In the genomic region with DNA sequence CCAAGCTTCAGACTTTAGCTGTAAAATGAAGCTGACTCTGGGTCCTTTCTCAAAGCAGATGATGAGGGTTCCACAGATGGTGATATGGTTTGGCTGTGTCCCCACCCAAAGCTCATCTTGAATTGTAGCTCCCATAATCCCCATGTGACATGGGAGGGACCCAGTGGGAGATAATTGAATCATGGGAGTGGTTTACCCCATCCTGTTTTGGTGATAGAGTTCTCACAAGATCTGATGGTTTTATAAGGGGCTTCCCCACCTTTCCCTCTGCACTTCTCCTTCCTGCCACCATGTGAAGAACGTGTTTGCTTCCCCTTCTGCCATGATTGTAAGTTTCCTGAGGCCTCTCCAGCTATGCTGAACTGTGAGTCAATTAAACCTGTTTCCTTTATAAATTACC, we compare ENCODE assay signal across 8 cellular contexts.
DNase-seq lines count a peak whose midpoint lies in the region; ATAC-seq, FAIRE-seq and TF ChIP-seq lines count a peak whose summit lies in the region.
"Not testable (repeated sequence)": the region's sequence is repeated elsewhere in the genome, so short reads cannot be mapped to it uniquely, and the experiment has no call there.

No MANE protein-coding gene starts in this region.

- H2AFZ ChIP-seq in endothelial cell of umbilical vein (ENCODE audit: low read depth, low read length): not testable (repeated sequence)

- peak; percentile 61 for ATAC-seq in CD8-positive, alpha-beta T cell
- ATAC-seq in activated naive CD8-positive, alpha-beta T cell treated with anti-CD3 and anti-CD28 coated beads, Interleukin-2, amount 10 ng/mL, durations not matched to agents 7 days and 5 days (ENCODE audit: low read depth): peak; percentile 49
- peak in 2 of 3 donors; percentile 63 to 72 for ATAC-seq in natural killer cell

- TSS peak; percentile 21 for BruUV-seq in endothelial cell of umbilical vein (replicated peaks; lab: Mats Ljungman, UMichigan)

- H3K9me3 ChIP-seq in CD8-positive, alpha-beta T cell (ENCODE audit: low read length); endothelial cell of umbilical vein (replicated peaks; ENCODE audit: control insufficient read depth, insufficient read depth, low read length): not testable (repeated sequence)

- H3K36me3 Mint-ChIP-seq in CD8-positive, alpha-beta T cell: peaks cover 24% of the 10 kb centered on the region
- H3K36me3 Mint-ChIP-seq in T-helper 2 cell treated with Interferon-gamma antibody and Interleukin-4, amounts not matched to agents 5 μg/mL and 100 μg/mL, for 36 hours (ENCODE audit: low read depth): peaks cover 17% of the 10 kb centered on the region
- H3K36me3 Mint-ChIP-seq in activated CD4-positive, alpha-beta memory T cell treated with anti-CD3 and anti-CD28 coated beads, Interleukin-2, amount 10 ng/mL, durations not matched to agents 7 days and 5 days (ENCODE audit: low read depth): peaks cover 13% of the 10 kb centered on the region
- H3K36me3 Mint-ChIP-seq in activated T-helper 2 cell treated with anti-CD3 and anti-CD28 coated beads, Interferon-gamma antibody, Interleukin-2, Interleukin-4, amounts not matched to agents 10 μg/mL and 5 μg/mL and 100 μg/mL, durations not matched to agents 14 hours and 24 hours and 36 hours (ENCODE audit: low read depth): peaks cover 18% of the 10 kb centered on the region
- H3K36me3 Mint-ChIP-seq in activated naive CD8-positive, alpha-beta T cell treated with anti-CD3 and anti-CD28 coated beads, Interleukin-2, amount 10 ng/mL, durations not matched to agents 7 days and 5 days: peaks cover 24% of the 10 kb centered on the region
- H3K36me3 Mint-ChIP-seq in natural killer cell: not testable (repeated sequence)
- peaks cover 26% of the 10 kb centered on the region for H3K36me3 Mint-ChIP-seq in stimulated activated naive CD8-positive, alpha-beta T cell treated with anti-CD3 and anti-CD28 coated beads, Interleukin-15, Interleukin-2, amounts not matched to agents 100 ng/mL and 50 ng/mL, for 24 hours (ENCODE audit: low read depth)

- DNase-seq in CD8-positive, alpha-beta T cell; T-helper 2 cell treated with Interferon-gamma antibody and Interleukin-4, amounts not matched to agents 5 μg/mL and 100 μg/mL, for 36 hours (ENCODE audit: low spot score); activated CD4-positive, alpha-beta memory T cell treated with anti-CD3 and anti-CD28 coated beads, Interleukin-2, amount 10 ng/mL, durations not matched to agents 7 days and 5 days; activated T-helper 2 cell treated with anti-CD3 and anti-CD28 coated beads, Interferon-gamma antibody, Interleukin-2, Interleukin-4, amounts not matched to agents 10 μg/mL and 5 μg/mL and 100 μg/mL, durations not matched to agents 14 hours and 24 hours and 36 hours (ENCODE audit: low spot score); activated naive CD8-positive, alpha-beta T cell treated with anti-CD3 and anti-CD28 coated beads, Interleukin-2, amount 10 ng/mL, durations not matched to agents 7 days and 5 days; endothelial cell of umbilical vein (ENCODE audit: low read depth, low spot score); natural killer cell: not testable (repeated sequence)

- H3K36me3 ChIP-seq in CD8-positive, alpha-beta T cell (ENCODE audit: insufficient read depth, low read length); endothelial cell of umbilical vein (ENCODE audit: control insufficient read depth in 2 of 2, extremely low read depth in 1 of 2, insufficient read depth in 2 of 2, low read length in 2 of 2): not testable (repeated sequence)

- CTCF ChIA-PET in CD8-positive, alpha-beta T cell (lab: Charles Lee): interaction anchor here (1.1 to 1.6 kb wide), 2 partner anchors 9 to 12 kb away, joined by 3 read pairs; no protein-coding TSS in a partner anchor
- CTCF ChIA-PET in activated CD4-positive, alpha-beta memory T cell treated with anti-CD3 and anti-CD28 coated beads, Interleukin-2, amount 10 ng/mL, durations not matched to agents 7 days and 5 days (lab: Charles Lee): interaction anchor here (0.6 to 1.0 kb wide), 2 partner anchors 143 to 200 kb away, joined by 3 read pairs; no protein-coding TSS in a partner anchor
- CTCF ChIA-PET in endothelial cell of umbilical vein (lab: Charles Lee): interaction anchor here (0.6 to 1.1 kb wide), 3 partner anchors 90 to 143 kb away, joined by 3 to 8 read pairs (median 3); no protein-coding TSS in a partner anchor

- not testable (repeated sequence) for H4K20me1 ChIP-seq in endothelial cell of umbilical vein (replicated peaks; ENCODE audit: control insufficient read depth, extremely low read depth, insufficient read depth, low read length)

- H3K4me1 Mint-ChIP-seq in CD8-positive, alpha-beta T cell (ENCODE audit: low read depth): peaks cover 24% of the 10 kb centered on the region
- peaks cover 21% of the 10 kb centered on the region for H3K4me1 Mint-ChIP-seq in T-helper 2 cell treated with Interferon-gamma antibody and Interleukin-4, amounts not matched to agents 5 μg/mL and 100 μg/mL, for 36 hours (ENCODE audit: low read depth)
- peaks cover 15% of the 10 kb centered on the region for H3K4me1 Mint-ChIP-seq in activated CD4-positive, alpha-beta memory T cell treated with anti-CD3 and anti-CD28 coated beads, Interleukin-2, amount 10 ng/mL, durations not matched to agents 7 days and 5 days
- peaks cover 21% of the 10 kb centered on the region for H3K4me1 Mint-ChIP-seq in activated T-helper 2 cell treated with anti-CD3 and anti-CD28 coated beads, Interferon-gamma antibody, Interleukin-2, Interleukin-4, amounts not matched to agents 10 μg/mL and 5 μg/mL and 100 μg/mL, durations not matched to agents 14 hours and 24 hours and 36 hours (ENCODE audit: low read depth)
- H3K4me1 Mint-ChIP-seq in activated naive CD8-positive, alpha-beta T cell treated with anti-CD3 and anti-CD28 coated beads, Interleukin-2, amount 10 ng/mL, durations not matched to agents 7 days and 5 days: peaks cover 18% of the 10 kb centered on the region
- H3K4me1 Mint-ChIP-seq in natural killer cell: peaks cover 39 to 42% of the 10 kb centered on the region in 2 donors
- H3K4me1 Mint-ChIP-seq in stimulated activated naive CD8-positive, alpha-beta T cell treated with anti-CD3 and anti-CD28 coated beads, Interleukin-15, Interleukin-2, amounts not matched to agents 100 ng/mL and 50 ng/mL, for 24 hours (ENCODE audit: low read depth): peaks cover 31% of the 10 kb centered on the region

- TF ChIP-seq CTCF in CD8-positive, alpha-beta T cell (IDR thresholded peaks at IDR 0.05); endothelial cell of umbilical vein (IDR thresholded peaks at IDR 0.05; ENCODE audit: extremely low read depth in 1 of 2, insufficient read depth in 1 of 2, low read depth in 1 of 2, low read length in 2 of 2); natural killer cell (IDR thresholded peaks at IDR 0.05): not testable (repeated sequence)

- not testable (repeated sequence) for FAIRE-seq in endothelial cell of umbilical vein (lab: Jason Lieb, UNC)

- intact Hi-C loops in CD8-positive, alpha-beta T cell (cut with DNase I, micrococcal nuclease); activated T-helper 2 cell treated with anti-CD3 and anti-CD28 coated beads, Interferon-gamma antibody, Interleukin-2, Interleukin-4, amounts not matched to agents 10 μg/mL and 5 μg/mL and 100 μg/mL, durations not matched to agents 14 hours and 24 hours and 36 hours (cut with micrococcal nuclease): not testable (repeated sequence)
- intact Hi-C loops in endothelial cell of umbilical vein (cut with micrococcal nuclease): loop anchor here (1.0 kb wide), 1 partner anchor 11 kb away; no protein-coding TSS in a partner anchor
- intact Hi-C loops in natural killer cell (cut with micrococcal nuclease): loop anchor here (2.0 to 5.0 kb wide), 2 partner anchors 38 kb away; no protein-coding TSS in a partner anchor

- not testable (repeated sequence) for H3K79me2 ChIP-seq in endothelial cell of umbilical vein (ENCODE audit: control insufficient read depth, insufficient read depth, low read length)

- H3K27ac ChIP-seq in CD8-positive, alpha-beta T cell (ENCODE audit: low read depth, low read length): not testable (repeated sequence)
- peak overlapping the region; percentile 67 for H3K27ac ChIP-seq in endothelial cell of umbilical vein (ENCODE audit: insufficient read depth, low read depth, low read length)

- H3K4me3 Mint-ChIP-seq in CD8-positive, alpha-beta T cell; T-helper 2 cell treated with Interferon-gamma antibody and Interleukin-4, amounts not matched to agents 5 μg/mL and 100 μg/mL, for 36 hours; activated CD4-positive, alpha-beta memory T cell treated with anti-CD3 and anti-CD28 coated beads, Interleukin-2, amount 10 ng/mL, durations not matched to agents 7 days and 5 days; activated T-helper 2 cell treated with anti-CD3 and anti-CD28 coated beads, Interferon-gamma antibody, Interleukin-2, Interleukin-4, amounts not matched to agents 10 μg/mL and 5 μg/mL and 100 μg/mL, durations not matched to agents 14 hours and 24 hours and 36 hours (ENCODE audit: low read depth); stimulated activated naive CD8-positive, alpha-beta T cell treated with anti-CD3 and anti-CD28 coated beads, Interleukin-15, Interleukin-2, amounts not matched to agents 100 ng/mL and 50 ng/mL, for 24 hours: not testable (repeated sequence)
- peak overlapping the region; percentile 29 for H3K4me3 Mint-ChIP-seq in activated naive CD8-positive, alpha-beta T cell treated with anti-CD3 and anti-CD28 coated beads, Interleukin-2, amount 10 ng/mL, durations not matched to agents 7 days and 5 days
- peak overlapping the region; percentile 35 for H3K4me3 Mint-ChIP-seq in natural killer cell

- H3K27me3 ChIP-seq in CD8-positive, alpha-beta T cell (ENCODE audit: insufficient read depth, low read length); endothelial cell of umbilical vein (ENCODE audit: control insufficient read depth in 2 of 2, insufficient read depth in 2 of 2, low read length in 2 of 2): not testable (repeated sequence)

- peaks cover 24% of the 10 kb centered on the region for H3K9me3 Mint-ChIP-seq in CD8-positive, alpha-beta T cell
- peaks cover 38% of the 10 kb centered on the region for H3K9me3 Mint-ChIP-seq in T-helper 2 cell treated with Interferon-gamma antibody and Interleukin-4, amounts not matched to agents 5 μg/mL and 100 μg/mL, for 36 hours
- H3K9me3 Mint-ChIP-seq in activated CD4-positive, alpha-beta memory T cell treated with anti-CD3 and anti-CD28 coated beads, Interleukin-2, amount 10 ng/mL, durations not matched to agents 7 days and 5 days: peaks cover 22% of the 10 kb centered on the region
- peaks cover 27% of the 10 kb centered on the region for H3K9me3 Mint-ChIP-seq in activated T-helper 2 cell treated with anti-CD3 and anti-CD28 coated beads, Interferon-gamma antibody, Interleukin-2, Interleukin-4, amounts not matched to agents 10 μg/mL and 5 μg/mL and 100 μg/mL, durations not matched to agents 14 hours and 24 hours and 36 hours
- H3K9me3 Mint-ChIP-seq in activated naive CD8-positive, alpha-beta T cell treated with anti-CD3 and anti-CD28 coated beads, Interleukin-2, amount 10 ng/mL, durations not matched to agents 7 days and 5 days: peaks cover 20% of the 10 kb centered on the region
- H3K9me3 Mint-ChIP-seq in natural killer cell: not testable (repeated sequence)
- H3K9me3 Mint-ChIP-seq in stimulated activated naive CD8-positive, alpha-beta T cell treated with anti-CD3 and anti-CD28 coated beads, Interleukin-15, Interleukin-2, amounts not matched to agents 100 ng/mL and 50 ng/mL, for 24 hours: peaks cover 32% of the 10 kb centered on the region

- not testable (repeated sequence) for H3K4me3 ChIP-seq in CD8-positive, alpha-beta T cell (ENCODE audit: low read depth, low read length); endothelial cell of umbilical vein (replicated peaks in 1 of 3; ENCODE audit: insufficient read depth in 1 of 3, low read depth in 1 of 3, low read length in 3 of 3)

- H3K27ac Mint-ChIP-seq in CD8-positive, alpha-beta T cell: peak overlapping the region; percentile 70
- peak overlapping the region; percentile 11 for H3K27ac Mint-ChIP-seq in T-helper 2 cell treated with Interferon-gamma antibody and Interleukin-4, amounts not matched to agents 5 μg/mL and 100 μg/mL, for 36 hours
- peak overlapping the region; percentile 9 for H3K27ac Mint-ChIP-seq in activated CD4-positive, alpha-beta memory T cell treated with anti-CD3 and anti-CD28 coated beads, Interleukin-2, amount 10 ng/mL, durations not matched to agents 7 days and 5 days
- peak overlapping the region; percentile 18 for H3K27ac Mint-ChIP-seq in activated T-helper 2 cell treated with anti-CD3 and anti-CD28 coated beads, Interferon-gamma antibody, Interleukin-2, Interleukin-4, amounts not matched to agents 10 μg/mL and 5 μg/mL and 100 μg/mL, durations not matched to agents 14 hours and 24 hours and 36 hours
- H3K27ac Mint-ChIP-seq in activated naive CD8-positive, alpha-beta T cell treated with anti-CD3 and anti-CD28 coated beads, Interleukin-2, amount 10 ng/mL, durations not matched to agents 7 days and 5 days: peak overlapping the region; percentile 52
- peak overlapping the region; percentile 72 to 75 for H3K27ac Mint-ChIP-seq in natural killer cell
- peak overlapping the region; percentile 68 for H3K27ac Mint-ChIP-seq in stimulated activated naive CD8-positive, alpha-beta T cell treated with anti-CD3 and anti-CD28 coated beads, Interleukin-15, Interleukin-2, amounts not matched to agents 100 ng/mL and 50 ng/mL, for 24 hours

- H3K4me2 ChIP-seq in endothelial cell of umbilical vein (ENCODE audit: insufficient read depth, low read length): not testable (repeated sequence)

- H3K27me3 Mint-ChIP-seq in CD8-positive, alpha-beta T cell (ENCODE audit: low read depth); T-helper 2 cell treated with Interferon-gamma antibody and Interleukin-4, amounts not matched to agents 5 μg/mL and 100 μg/mL, for 36 hours (ENCODE audit: low read depth); activated CD4-positive, alpha-beta memory T cell treated with anti-CD3 and anti-CD28 coated beads, Interleukin-2, amount 10 ng/mL, durations not matched to agents 7 days and 5 days; activated T-helper 2 cell treated with anti-CD3 and anti-CD28 coated beads, Interferon-gamma antibody, Interleukin-2, Interleukin-4, amounts not matched to agents 10 μg/mL and 5 μg/mL and 100 μg/mL, durations not matched to agents 14 hours and 24 hours and 36 hours (ENCODE audit: low read depth); activated naive CD8-positive, alpha-beta T cell treated with anti-CD3 and anti-CD28 coated beads, Interleukin-2, amount 10 ng/mL, durations not matched to agents 7 days and 5 days; natural killer cell (ENCODE audit: low read depth in 2 of 2); stimulated activated naive CD8-positive, alpha-beta T cell treated with anti-CD3 and anti-CD28 coated beads, Interleukin-15, Interleukin-2, amounts not matched to agents 100 ng/mL and 50 ng/mL, for 24 hours: not testable (repeated sequence)

- dilution Hi-C loops in endothelial cell of umbilical vein (cut with MboI; ENCODE audit: extremely low pct_ligation_motif_present, low sequenced_read_pairs): not testable (repeated sequence)

- POLR2A ChIA-PET in CD8-positive, alpha-beta T cell (lab: Charles Lee); activated CD4-positive, alpha-beta memory T cell treated with anti-CD3 and anti-CD28 coated beads, Interleukin-2, amount 10 ng/mL, durations not matched to agents 7 days and 5 days (lab: Charles Lee): not testable (repeated sequence)
- POLR2A ChIA-PET in activated naive CD8-positive, alpha-beta T cell treated with anti-CD3 and anti-CD28 coated beads, Interleukin-2, amount 10 ng/mL, durations not matched to agents 7 days and 5 days (lab: Charles Lee): interaction anchor here (1.0 to 1.3 kb wide), 2 partner anchors 10 to 89 kb away, joined by 4 to 9 read pairs; no protein-coding TSS in a partner anchor
- POLR2A ChIA-PET in endothelial cell of umbilical vein (lab: Charles Lee): interaction anchor here (0.5 to 1.6 kb wide), 2 partner anchors 9 to 86 kb away, joined by 3 to 9 read pairs; no protein-coding TSS in a partner anchor

- H3K9me1 ChIP-seq in endothelial cell of umbilical vein (replicated peaks; ENCODE audit: control insufficient read depth, extremely low read depth, insufficient read depth, low read length): not testable (repeated sequence)

- not testable (repeated sequence) for TF ChIP-seq POLR2A in endothelial cell of umbilical vein (IDR thresholded peaks at IDR 0.05; ENCODE audit: low read depth, low read length)

- H3K4me1 ChIP-seq in CD8-positive, alpha-beta T cell (ENCODE audit: insufficient read depth, low read length): peaks cover 10% of the 10 kb centered on the region
- peaks cover 14% of the 10 kb centered on the region for H3K4me1 ChIP-seq in endothelial cell of umbilical vein (ENCODE audit: control insufficient read depth, extremely low read depth, insufficient read depth, low read length)

- not testable (repeated sequence) for H3K9ac ChIP-seq in endothelial cell of umbilical vein (replicated peaks; ENCODE audit: extremely low read depth, insufficient read depth, low read length)

Comparison
In these comparisons a context has a peak if more than half of its experiments do, and no peak if none do; other contexts are left out.
1. H3K27ac Mint-ChIP-seq: peak in every context shown above with its lines; median percentile 74 in natural killer cell; 70 in CD8-positive, alpha-beta T cell; 68 in stimulated activated naive CD8-positive, alpha-beta T cell treated with anti-CD3 and anti-CD28 coated beads, Interleukin-15, Interleukin-2, amounts not matched to agents 100 ng/mL and 50 ng/mL, for 24 hours; 52 in activated naive CD8-positive, alpha-beta T cell treated with anti-CD3 and anti-CD28 coated beads, Interleukin-2, amount 10 ng/mL, durations not matched to agents 7 days and 5 days; 18 in activated T-helper 2 cell treated with anti-CD3 and anti-CD28 coated beads, Interferon-gamma antibody, Interleukin-2, Interleukin-4, amounts not matched to agents 10 μg/mL and 5 μg/mL and 100 μg/mL, durations not matched to agents 14 hours and 24 hours and 36 hours; 11 in T-helper 2 cell treated with Interferon-gamma antibody and Interleukin-4, amounts not matched to agents 5 μg/mL and 100 μg/mL, for 36 hours; 9 in activated CD4-positive, alpha-beta memory T cell treated with anti-CD3 and anti-CD28 coated beads, Interleukin-2, amount 10 ng/mL, durations not matched to agents 7 days and 5 days.